Comparison of ENCODE assay signal across 8 cellular contexts in the genomic region with DNA sequence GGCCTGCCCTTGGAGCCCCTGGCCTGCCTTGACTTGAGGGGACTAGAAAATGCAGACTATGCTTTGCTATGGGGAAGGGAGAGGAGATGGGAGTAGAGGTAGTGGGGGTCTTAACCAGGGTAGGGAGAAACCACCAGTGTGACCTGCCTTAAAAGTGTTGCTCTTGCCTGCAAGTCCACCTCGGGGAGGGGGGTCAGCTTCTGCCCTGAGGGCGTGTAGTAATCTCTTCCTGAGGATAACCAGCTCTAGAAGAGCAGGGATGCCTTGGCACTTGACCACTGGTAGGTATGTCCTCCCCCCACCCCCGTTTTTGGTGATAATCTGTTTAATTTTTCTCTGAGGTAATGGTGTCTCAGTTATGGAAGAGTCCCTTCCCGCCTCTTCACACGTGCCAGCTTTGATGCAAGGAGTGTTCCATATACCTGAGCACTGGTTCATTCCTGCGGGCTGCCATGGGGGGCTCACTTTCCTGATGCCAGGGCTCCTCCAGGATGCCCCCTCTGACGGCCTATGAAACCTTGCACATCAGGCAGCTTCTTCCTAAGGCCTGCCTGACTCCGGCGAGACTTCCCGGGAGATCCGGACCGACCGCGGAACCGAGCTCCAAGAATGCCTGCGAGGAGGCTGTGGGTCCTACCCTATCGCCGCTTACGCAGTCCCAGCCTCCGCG. TPM values are rescaled to one million over a fixed set of nuclear protein-coding genes. Genes with fewer than 3 reads are reported as not detected.
DNase-seq lines count a peak whose midpoint lies in the region; ATAC-seq, FAIRE-seq and TF ChIP-seq lines count a peak whose summit lies in the region.

No MANE protein-coding gene starts in this region.

- no peak for ATAC-seq in lung (ENCODE audit: insufficient read depth, low FRiP score)

- H3K4me3 ChIP-seq in HEK293 (ENCODE audit: low read depth, low read length) = peak overlapping the region; percentile 83
- peak overlapping the region; percentile 90 for H3K4me3 ChIP-seq in lung

- peak overlapping the region; percentile 82 for H3K27ac ChIP-seq in HEK293 (ENCODE audit: extremely low read depth, low read depth, low read length)
- H3K27ac ChIP-seq in angular gyrus (ENCODE audit: low read depth, low read length) = peak overlapping the region; percentile 97
- H3K27ac ChIP-seq in lung (ENCODE audit: low read depth in 1 of 2, low read length in 1 of 2) = peak overlapping the region; percentile 82 to 98

- POLR2A ChIA-PET in HEK293 (lab: Yijun Ruan, JAX) = interaction anchor here (1.0 to 4.6 kb wide), 6 partner anchors 18 to 105 kb away, joined by 3 to 61 read pairs (median 8); partner anchors contain the start of genes DALRD3, IMPDH2, NDUFAF3 and QRICH1

- peak; percentile 10 for DNase-seq in ACHN
- no peak for DNase-seq in lung (ENCODE audit: low spot score)
- peak; percentile 29 for DNase-seq in urothelium cell line (ENCODE audit: low spot score)
- DNase-seq in KG1 (lab: John Stamatoyannopoulos, UW) = no peak
- DNase-seq in activated CD4-positive, CD25-positive, alpha-beta regulatory T cell (lab: John Stamatoyannopoulos, UW) = no peak
- DNase-seq in RCC 7860 (ENCODE audit: low spot score) = no peak

- 4 to 7% methylated on average over 21 of the region's 21 CpGs for WGBS in lung, 2 donors

- CTCF ChIA-PET in HEK293 (lab: Yijun Ruan, JAX) = interaction anchor here (0.7 to 2.0 kb wide), 6 partner anchors 18 to 33 kb away, joined by 4 to 13 read pairs (median 6); partner anchors contain the start of genes NDUFAF3 and WDR6

- H3K36me3 ChIP-seq in HEK293 (ENCODE audit: control insufficient read depth in 2 of 2, insufficient read depth in 1 of 2, low read length in 2 of 2) (peaks cover 0 to 37% of the 10 kb centered on the region in 2 experiments; a peak in 2 of 3 replicates), lung (ENCODE audit: control insufficient read depth in 2 of 2, insufficient read depth in 2 of 2, low read length in 2 of 2) (peaks cover 0 to 9% of the 10 kb centered on the region in 2 donors)

- no peak for FAIRE-seq in urothelium cell line (lab: Jason Lieb, UNC)
- no peak for FAIRE-seq in RCC 7860 (lab: Jason Lieb, UNC)

- H3K27me3 ChIP-seq in lung (ENCODE audit: control insufficient read depth, insufficient read depth) = no peaks in the 10 kb centered on the region

- TF ChIP-seq CTCF in HEK293 (tag by site-specific recombination; IDR thresholded peaks at IDR 0.05) (no peak), lung (IDR thresholded peaks at IDR 0.05; ENCODE audit: control extremely low read depth, extremely low read depth) (no peak)

- H3K4me1 ChIP-seq in HEK293 (ENCODE audit: control insufficient read depth, insufficient read depth, low read length) (no peaks in the 10 kb centered on the region), lung (ENCODE audit: control insufficient read depth in 2 of 2, insufficient read depth in 2 of 2, low read length in 2 of 2) (peaks cover 8 to 9% of the 10 kb centered on the region in 2 donors)

- in situ Hi-C loops in ACHN (cut with HindIII; ENCODE audit: low pct_ligation_motif_present, low pct_unique_long_range_greater_than_20kb, low sequenced_read_pairs) = no loop called here

- H3K9me3 ChIP-seq in HEK293 (ENCODE audit: control insufficient read depth, insufficient read depth, low read depth, low read length) = no peaks in the 10 kb centered on the region
- H3K9me3 ChIP-seq in lung (ENCODE audit: control insufficient read depth in 2 of 2, insufficient read depth in 1 of 2, low read length in 1 of 2) = no peaks in the 10 kb centered on the region

TF ChIP-seq in HEK293, 187 proteins besides CTCF, POLR2A, EP300 and RAD21:
- TF ChIP-seq ZFP69B (tag by site-specific recombination; IDR thresholded peaks at IDR 0.05) (peak; percentile 98), ZNF692 (tag by site-specific recombination; IDR thresholded peaks at IDR 0.05) (peak; percentile 98), PRDM10 (tag by site-specific recombination; IDR thresholded peaks at IDR 0.05) (peak; percentile 88), GLIS2 (tag by site-specific recombination; IDR thresholded peaks at IDR 0.05) (peak; percentile 72), ZNF623 (tag by site-specific recombination; IDR thresholded peaks at IDR 0.05) (no peak), ZBTB20 (tag by site-specific recombination; IDR thresholded peaks at IDR 0.05) (peak; percentile 92), SETDB1 (IDR thresholded peaks at IDR 0.05; ENCODE audit: insufficient read length, low read length) (no peak), YY2 (tag by site-specific recombination; IDR thresholded peaks at IDR 0.05) (0 out of 2 replicates have a peak, but pooled peaks have one; percentile 18), ZNF660 (tag by site-specific recombination; IDR thresholded peaks at IDR 0.05) (0 out of 2 replicates have a peak, but pooled peaks have one; percentile 67), ZEB2 (tag by site-specific recombination; IDR thresholded peaks at IDR 0.05) (no peak; the same call in 1 of the 2 replicates), ZNF600 (tag by site-specific recombination; IDR thresholded peaks at IDR 0.05) (0 out of 2 replicates have a peak, but pooled peaks have one; percentile 37), ZSCAN23 (tag by site-specific recombination; IDR thresholded peaks at IDR 0.05) (no peak)

RNA-seq across cellular contexts. Expression of gene P4HTM, which starts 0.8 kb away (rescaled TPM):
- total RNA-seq in lung = 10 to 100 TPM; 58.8 to 66.4 TPM
- 10 to 100 TPM; 36.0 to 36.2 TPM for polyA plus RNA-seq in lung

RNA-seq across cellular contexts. Expression of gene WDR6, which starts 17.9 kb away (rescaled TPM):
- total RNA-seq in lung = 100 to 1,000 TPM in 1 of 2 donors, 10 to 100 TPM in 1; 88.7 to 138 TPM
- 100 to 1,000 TPM in 1 of 2 donors, 10 to 100 TPM in 1; 80.3 to 130 TPM for polyA plus RNA-seq in lung

RNA-seq across cellular contexts. Expression of gene DALRD3, which starts 29.1 kb away (rescaled TPM):
- 10 to 100 TPM; 37.7 to 39.5 TPM for total RNA-seq in lung
- 10 to 100 TPM; 24.3 to 28.8 TPM for polyA plus RNA-seq in lung

RNA-seq across cellular contexts. Expression of gene NDUFAF3, which starts 32.7 kb away (rescaled TPM):
- 100 to 1,000 TPM in 1 of 2 donors, 10 to 100 TPM in 1; 49.9 to 115 TPM for total RNA-seq in lung
- 100 to 1,000 TPM; 105 to 143 TPM for polyA plus RNA-seq in lung

RNA-seq across cellular contexts. Expression of gene IMPDH2, which starts 39.9 kb away (rescaled TPM):
- total RNA-seq in lung = 100 to 1,000 TPM; 166 to 216 TPM
- 100 to 1,000 TPM; 129 to 154 TPM for polyA plus RNA-seq in lung

Comparison
In these comparisons a context has a peak if more than half of its experiments do, and no peak if none do; other contexts are left out.
1. DNase-seq: peak in ACHN (single experiment) and urothelium cell line (single experiment); none in lung (single experiment), KG1 (single experiment), activated CD4-positive, CD25-positive, alpha-beta regulatory T cell (0 of 4) and RCC 7860 (single experiment).
2. Peak in every context shown above with its lines, with median percentiles within 50 percentile points of each other: H3K27ac ChIP-seq.